Comparison of ENCODE assay signal across 27 cellular contexts in genomic region chr3:68436619-68437411, GRCh38.
"Had no signal": no experiment of that assay in that cellular context is flagged by ENCODE, and none has a peak within 500 bp of the region (broad histone marks: within the 10 kb centered on the region; RNA-seq: fewer than 3 reads in every experiment).

No MANE protein-coding gene starts in this region.

- ATAC-seq: esophagus mucosa; foreskin keratinocyte; heart right ventricle; left ventricle myocardium superior; lower lobe of right lung; mucosa of descending colon; natural killer cell treated with Interleukin-12 subunit alpha and Interleukin-12 subunit beta and Interleukin-15 and Interleukin-18, amount 100 ng/mL, for 72 hours; pancreas; sciatic nerve; stimulated activated effector memory CD8-positive, alpha-beta T cell treated with anti-CD3 and anti-CD28 coated beads, Interleukin-12 subunit alpha, Interleukin-12 subunit beta, amount 100 ng/mL, for 72 hours had no signal

- H3K27ac ChIP-seq: colonic mucosa, epithelial cell of prostate, foreskin keratinocyte, heart right ventricle, lower lobe of right lung, neutrophil, pancreas, spleen, stomach, thyroid gland had no signal

- DNase-seq: colonic mucosa; effector CD8-positive, alpha-beta T cell; endodermal cell; foreskin keratinocyte; glutamatergic neuron; heart right ventricle; hippocampal formation; islet precursor cell; kidney glomerular epithelial cell; left ventricle myocardium superior; lower lobe of right lung; mucosa of descending colon; naive B cell; pancreas; spleen; stimulated activated CD4-positive, alpha-beta T cell treated with anti-CD3 and anti-CD28 coated beads, Interleukin-15, amount 100 ng/mL, for 24 hours; stimulated activated CD4-positive, alpha-beta T cell treated with anti-CD3 and anti-CD28 coated beads, Interleukin-2, amount 100 ng/mL, for 48 hours; stimulated activated naive CD4-positive, alpha-beta T cell treated with Interleukin-2 at 50 U/mL for 16 hours; stomach; thyroid gland; trophoblast cell had no signal

- H3K9me3 ChIP-seq: colonic mucosa, lower lobe of right lung, mucosa of descending colon, neutrophil, pancreas, stomach, thyroid gland had no signal

- H3K36me3 ChIP-seq: colonic mucosa, heart right ventricle, lower lobe of right lung, neutrophil, pancreas, spleen, stomach, thyroid gland had no signal

- H3K4me3 ChIP-seq: colonic mucosa, heart right ventricle, lower lobe of right lung, mucosa of descending colon, pancreas, spleen, stomach, thyroid gland had no signal

- H3K4me1 ChIP-seq: colonic mucosa, foreskin keratinocyte, heart right ventricle, lower lobe of right lung, pancreas, spleen, thyroid gland had no signal

- H3K27me3 ChIP-seq: colonic mucosa, foreskin keratinocyte, heart right ventricle, neutrophil, pancreas, spleen, stomach, thyroid gland had no signal
